Comparison of ENCODE assay signal across 8 cellular contexts in genomic region chr17:60139438-60140285, GRCh38. TPM values are rescaled to one million over a fixed set of nuclear protein-coding genes. Genes with fewer than 3 reads are reported as not detected.
DNase-seq lines count a peak whose midpoint lies in the region; ATAC-seq and TF ChIP-seq lines count a peak whose summit lies in the region.

No MANE protein-coding gene starts in this region.

- no peak overlapping the region for H3K27ac ChIP-seq in parathyroid adenoma
- H3K27ac ChIP-seq in upper lobe of left lung, result no peak overlapping the region

- H3K9ac ChIP-seq in parathyroid adenoma, result no peak overlapping the region

- 5 to 9% methylated on average over 12 to 65 of the region's 66 CpGs for WGBS in upper lobe of left lung, 2 donors

- TF ChIP-seq CTCF in parathyroid adenoma (IDR thresholded peaks at IDR 0.05) (no peak), upper lobe of left lung (IDR thresholded peaks at IDR 0.05) (peak; percentile 41 to 77 (median 58))

- H3K4me2 ChIP-seq in parathyroid adenoma (ENCODE audit: low read length), result peak overlapping the region; percentile 21

- H3K36me3 ChIP-seq in parathyroid adenoma (ENCODE audit: control insufficient read depth, insufficient read depth, low read length) (no peaks in the 10 kb centered on the region), upper lobe of left lung (no peaks in the 10 kb centered on the region)

- H3K4me3 ChIP-seq in parathyroid adenoma (ENCODE audit: low read depth, low read length) (no peak overlapping the region), upper lobe of left lung (peak overlapping the region in 1 of 4 donors; percentile 2)

- no peak for TF ChIP-seq POLR2A in upper lobe of left lung (IDR thresholded peaks at IDR 0.05)

- H3K4me1 ChIP-seq in parathyroid adenoma (peaks cover 5% of the 10 kb centered on the region), upper lobe of left lung (peaks cover 33 to 64% (median 43%) of the 10 kb centered on the region in 4 donors)

- ATAC-seq in upper lobe of left lung (ENCODE audit: low FRiP score in 2 of 2) (peak; percentile 58 to 66), GM18511 (IDR thresholded peaks at IDR 0.05; ENCODE audit: unreplicated experiment) (no peak)

- peaks cover 10% of the 10 kb centered on the region for H3K27me3 ChIP-seq in parathyroid adenoma (ENCODE audit: control insufficient read depth, insufficient read depth, low read length)
- H3K27me3 ChIP-seq in upper lobe of left lung, result peaks cover 0 to 31% (median 22%) of the 10 kb centered on the region in 4 donors

- H3K9me3 ChIP-seq in parathyroid adenoma (ENCODE audit: control insufficient read depth, low read length) (no peaks in the 10 kb centered on the region), upper lobe of left lung (no peaks in the 10 kb centered on the region)

- peak; percentile 82 for DNase-seq in CD1c-positive myeloid dendritic cell (ENCODE audit: extremely low spot score)
- peak; percentile 29 for DNase-seq in NCI-H1048 (lab: John Stamatoyannopoulos, UW)
- DNase-seq in activated effector memory CD4-positive, alpha-beta T cell treated with Interleukin-2 at 50 U/mL for 16 hours, result peak; percentile 43
- peak; percentile 65 for DNase-seq in germinal center (ENCODE audit: low spot score)
- DNase-seq in upper lobe of left lung, result peak; percentile 75 to 94
- DNase-seq in DMS 273 treated with DMSO at 0.1 percent for 48 hours (lab: John Stamatoyannopoulos, UW), result no peak

- H2AFZ ChIP-seq in parathyroid adenoma, result peak overlapping the region; percentile 46

- TF ChIP-seq EP300 in upper lobe of left lung (IDR thresholded peaks at IDR 0.05), result no peak

- no peaks in the 10 kb centered on the region for H3K79me2 ChIP-seq in parathyroid adenoma

RNA-seq across cellular contexts. Expression of gene CA4, which starts 10.1 kb away (rescaled TPM):
- total RNA-seq in upper lobe of left lung, result 100 to 1,000 TPM in 1 of 6 donors, 10 to 100 TPM in 4, 1 to 10 TPM in 1; 7.3 to 102 (median 45.5) TPM
